Comparison of ENCODE assay signal across 24 cellular contexts in the genomic region with DNA sequence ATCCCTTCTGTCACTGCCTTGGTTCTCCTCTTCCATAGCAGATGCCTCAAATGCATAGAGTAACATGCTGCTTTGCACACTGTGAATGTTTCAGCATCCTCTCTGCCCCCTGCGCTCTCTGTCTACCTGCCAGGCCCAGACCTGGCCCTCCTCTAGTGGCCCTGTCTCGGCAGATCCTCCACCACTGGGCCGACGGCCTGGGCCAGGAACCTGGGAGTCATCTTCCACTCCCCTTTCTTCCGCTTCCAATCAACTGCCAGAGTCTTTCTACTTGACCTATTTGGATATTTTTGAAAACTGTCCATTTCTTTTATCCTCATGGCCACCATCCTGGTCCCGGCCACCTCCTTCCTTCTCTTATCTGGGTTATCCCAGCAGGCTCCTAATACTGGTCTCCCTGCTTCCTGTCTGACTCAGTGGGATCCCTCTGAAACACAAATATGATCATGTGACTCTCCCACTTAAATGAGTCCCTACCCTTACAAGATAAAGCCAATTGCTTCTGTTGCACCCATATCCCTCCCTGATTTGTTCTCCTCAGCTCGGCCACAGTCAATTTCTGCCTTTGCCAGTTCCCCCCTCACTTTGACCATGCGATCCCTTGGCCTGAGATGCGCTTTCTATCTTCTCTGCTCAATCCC. TPM values are rescaled to one million over a fixed set of nuclear protein-coding genes. Genes with fewer than 3 reads are reported as not detected.
A peak's percentile ranks its signal among the peaks of the same experiment; 100 is the strongest.
DNase-seq lines count a peak whose midpoint lies in the region; TF ChIP-seq lines count a peak whose summit lies in the region.
"Had no signal": no experiment of that assay in that cellular context is flagged by ENCODE, and none has a peak within 500 bp of the region (broad histone marks: within the 10 kb centered on the region; RNA-seq: fewer than 3 reads in every experiment).

No MANE protein-coding gene starts in this region.

- H3K27me3 ChIP-seq in smooth muscle cell (ENCODE audit: low read depth), result no peaks in the 10 kb centered on the region
- H3K27me3 ChIP-seq: adrenal gland, body of pancreas, left lung, right atrium auricular region, thyroid gland, vagina had no signal

- in situ Hi-C loops in G401 (cut with HindIII; ENCODE audit: low sequenced_read_pairs), result loop anchor here (25.0 kb wide), 1 partner anchor 91 kb away; no protein-coding TSS in a partner anchor

- no peak for TF ChIP-seq CTCF in smooth muscle cell (IDR thresholded peaks at IDR 0.05; ENCODE audit: borderline replicate concordance, insufficient read depth, poor library complexity, severe bottlenecking)

- H3K79me2 ChIP-seq in smooth muscle cell (ENCODE audit: low read depth), result peaks cover 13% of the 10 kb centered on the region

- intact Hi-C loops in head of caudate nucleus (cut with DNase I), result loop anchor here (5.0 to 10.0 kb wide), 2 partner anchors 71 to 106 kb away; partner anchors contain the start of gene MIEF1

- H3K9me3 ChIP-seq in smooth muscle cell (replicated peaks; ENCODE audit: low read depth), result no peaks in the 10 kb centered on the region
- H3K9me3 ChIP-seq: adrenal gland, body of pancreas, left lung, right atrium auricular region, thyroid gland, vagina had no signal

- no peaks in the 10 kb centered on the region for H3K36me3 ChIP-seq in smooth muscle cell (ENCODE audit: low read depth)
- H3K36me3 ChIP-seq: adrenal gland, left lung, right atrium auricular region, thyroid gland, vagina had no signal

- no peaks in the 10 kb centered on the region for H4K20me1 ChIP-seq in smooth muscle cell (ENCODE audit: low read depth)

- H3K4me3 ChIP-seq in smooth muscle cell, result no peak overlapping the region
- H3K4me3 ChIP-seq: adrenal gland, body of pancreas, coronary artery, left lung, right atrium auricular region, thyroid gland, vagina had no signal

- H3K4me1 ChIP-seq in smooth muscle cell (ENCODE audit: low read depth), result peaks cover 5% of the 10 kb centered on the region

- no peak overlapping the region for H3K9ac ChIP-seq in smooth muscle cell (ENCODE audit: low read depth)
- H3K9ac ChIP-seq: KMS-11 had no signal

- H3F3A ChIP-seq in smooth muscle cell (ENCODE audit: low read depth), result no peaks in the 10 kb centered on the region

- 84% methylated on average over 9 of the region's 9 CpGs for WGBS in smooth muscle cell (ENCODE audit: low lambda C conversion rate)

- no peak overlapping the region for H3K27ac ChIP-seq in smooth muscle cell (ENCODE audit: low read depth)
- H3K27ac ChIP-seq: adrenal gland, body of pancreas, coronary artery, KMS-11, left lung, right atrium auricular region, thyroid gland, vagina had no signal

- H3K4me2 ChIP-seq in smooth muscle cell, result no peak overlapping the region
- H3K4me2 ChIP-seq: KMS-11 had no signal

- DNase-seq in G401 (ENCODE audit: low spot score) (peak; percentile 95), RKO (ENCODE audit: low spot score) (peak; percentile 40), cerebellum (ENCODE audit: low spot score) (peak; percentile 85), smooth muscle cell (lab: John Stamatoyannopoulos, UW; ENCODE audit: unreplicated experiment) (no peak), head of caudate nucleus (no peak), GM03348 (ENCODE audit: low spot score) (no peak), NCI-H82 (lab: John Stamatoyannopoulos, UW) (no peak)
- DNase-seq: activated CD8-positive, alpha-beta memory T cell treated with anti-CD3 and anti-CD28 coated beads, Interleukin-2, amount 50 U/mL, for 48 hours; activated CD8-positive, alpha-beta T cell treated with anti-CD3 and anti-CD28 coated beads for 36 hours; activated naive CD4-positive, alpha-beta T cell treated with anti-CD3 and anti-CD28 coated beads, Interleukin-2, amount 10 ng/mL, durations not matched to agents 7 days and 5 days; adrenal gland; body of pancreas; MM.1S; NCI-H2081; NCI-H345; SIG-M5; stimulated activated CD4-positive, alpha-beta T cell treated with anti-CD3 and anti-CD28 coated beads, Interleukin-1b, Interleukin-23, amount 100 ng/mL, for 48 hours; thyroid gland had no signal

- peak overlapping the region; percentile 51 for H2AFZ ChIP-seq in smooth muscle cell (ENCODE audit: low read depth)

RNA-seq across cellular contexts. Expression of gene TAB1, which starts 3.3 kb away (rescaled TPM):
- total RNA-seq in G401 (2014; rRNA removed; shearing (Covaris generic)), result 35.1 and 38.2 TPM in 2 replicates
- total RNA-seq in cerebellum (16.6 TPM), smooth muscle cell (12.9 and 14.8 TPM in 2 replicates)
- polyA plus RNA-seq in smooth muscle cell, result 11.1 and 13.6 TPM in 2 replicates

RNA-seq across cellular contexts. Expression of gene SYNGR1, which starts 46.5 kb away (rescaled TPM):
- 48.0 and 67.0 TPM in 2 replicates for total RNA-seq in G401 (2014; rRNA removed; shearing (Covaris generic))
- total RNA-seq in cerebellum (56.1 TPM), smooth muscle cell (12.0 and 26.7 TPM in 2 replicates)
- polyA plus RNA-seq in smooth muscle cell, result 55.7 and 58.0 TPM in 2 replicates
- total RNA-seq: activated T-helper 1 cell treated with anti-CD3 and anti-CD28 coated beads, Interleukin-12 subunit alpha, Interleukin-12 subunit beta, Interleukin-2, Interleukin-4 antibody, amounts not matched to agents 30 ng/mL and 10 ng/mL and 1 ng/mL, durations not matched to agents 14 hours and 24 hours and 36 hours had no signal

Comparison
In these comparisons a context has a peak if more than half of its experiments do, and no peak if none do; other contexts are left out.
1. DNase-seq: peak in G401 (single experiment), RKO (single experiment) and cerebellum (single experiment); none in smooth muscle cell (single experiment), head of caudate nucleus (0 of 42), GM03348 (single experiment) and NCI-H82 (single experiment).